20 cellular contexts compared by ENCODE assay signal in genomic region chr2:3759331-3759730, GRCh38. TPM values are rescaled to one million over a fixed set of nuclear protein-coding genes. Genes with fewer than 3 reads are reported as not detected.
DNase-seq lines count a peak whose midpoint lies in the region; ATAC-seq and TF ChIP-seq lines count a peak whose summit lies in the region.
"Had no signal": no experiment of that assay in that cellular context is flagged by ENCODE, and none has a peak within 500 bp of the region (broad histone marks: within the 10 kb centered on the region; RNA-seq: fewer than 3 reads in every experiment).

No MANE protein-coding gene starts in this region.

- WGBS in aorta, 2 donors, result 29 to 61% methylated on average over 7 of the region's 7 CpGs

- POLR2A ChIA-PET in AG04449 (lab: Yijun Ruan, JAX), result no interaction called here

- no peak for ATAC-seq in aorta (ENCODE audit: low FRiP score)
- ATAC-seq: SK-N-SH treated with all-trans-retinoic acid at 6 μM for 48 hours had no signal

- CTCF ChIA-PET in AG04449 (lab: Yijun Ruan, JAX), result interaction anchor here (1.2 kb wide), 1 partner anchor 21 kb away, joined by 3 read pairs; no protein-coding TSS in a partner anchor

- no peaks in the 10 kb centered on the region for H3K4me1 ChIP-seq in left ventricle myocardium inferior
- no peaks in the 10 kb centered on the region for H3K4me1 ChIP-seq in aorta (ENCODE audit: control insufficient read depth in 1 of 2, insufficient read depth in 2 of 2, low read length in 2 of 2)

- TF ChIP-seq CTCF in AG04449 (IDR thresholded peaks at IDR 0.05; ENCODE audit: insufficient read depth, low read length, missing control alignments) (no peak), fibroblast of pulmonary artery (IDR thresholded peaks at IDR 0.05; ENCODE audit: low read length, missing control alignments) (no peak), left ventricle myocardium inferior (IDR thresholded peaks at IDR 0.05; ENCODE audit: borderline replicate concordance) (no peak)

- H3K27me3 ChIP-seq in left ventricle myocardium inferior (ENCODE audit: low read depth), result peaks cover 59% of the 10 kb centered on the region
- no peaks in the 10 kb centered on the region for H3K27me3 ChIP-seq in aorta (ENCODE audit: control insufficient read depth in 1 of 2, insufficient read depth in 2 of 2, low read length in 1 of 2)

- DNase-seq in AG04449 (ENCODE audit: low read depth, low spot score), result peak; percentile 49
- DNase-seq in HT1080 (ENCODE audit: low read depth), result peak; percentile 83
- DNase-seq in amniotic epithelial cell (ENCODE audit: low read depth), result peak; percentile 16
- peak; percentile 19 for DNase-seq in fibroblast of pulmonary artery (ENCODE audit: low read depth)
- no peak for DNase-seq in left ventricle myocardium inferior
- DNase-seq in SKM-1 (lab: John Stamatoyannopoulos, UW; ENCODE audit: unreplicated experiment), result no peak
- no peak for DNase-seq in aorta
- no peak for DNase-seq in germinal center (ENCODE audit: low spot score)
- DNase-seq: 8988T, COR-L47, H9, MV-4-11, NCI-H1417 treated with DMSO at 0.1 percent for 48 hours, NCI-H2029, NCI-H2171 treated with DMSO at 0.1 percent for 48 hours, NCI-H510A, NCI-H82, SHP77 had no signal

- H3K4me3 ChIP-seq in AG04449 (ENCODE audit: low read depth, low read length) (no peak overlapping the region), fibroblast of pulmonary artery (replicated peaks; ENCODE audit: low read depth, low read length) (no peak overlapping the region), left ventricle myocardium inferior (no peak overlapping the region), aorta (ENCODE audit: low read length in 2 of 2) (no peak overlapping the region)

- no peaks in the 10 kb centered on the region for H3K36me3 ChIP-seq in left ventricle myocardium inferior
- H3K36me3 ChIP-seq in aorta (ENCODE audit: control insufficient read depth in 1 of 2, insufficient read depth in 2 of 2, low read length in 1 of 2), result no peaks in the 10 kb centered on the region

- H3K27ac ChIP-seq in left ventricle myocardium inferior (replicated peaks) (no peak overlapping the region), aorta (ENCODE audit: low read depth in 1 of 2, low read length in 2 of 2) (no peak overlapping the region)

- no peaks in the 10 kb centered on the region for H3K9me3 ChIP-seq in left ventricle myocardium inferior (replicated peaks)
- no peaks in the 10 kb centered on the region for H3K9me3 ChIP-seq in aorta (ENCODE audit: control insufficient read depth, low read length)

- intact Hi-C loops in left ventricle myocardium inferior (cut with micrococcal nuclease) (no loop called here), aorta (cut with DNase I) (no loop called here)

RNA-seq across cellular contexts. Expression of gene DCDC2C, which starts 56.0 kb away (rescaled TPM):
- total RNA-seq in HT1080 (2014; rRNA removed; shearing (Covaris generic)), result 0.33 and 1.1 TPM in 2 replicates
- polyA plus RNA-seq in HT1080 (2015; cell fraction: cytosol; rRNA removed), result 0.16 TPM in 1 of 2 replicates, not detected in the other
- not detected in 2 replicates for polyA plus RNA-seq in HT1080 (2015; cell fraction: nucleus; rRNA removed)
- total RNA-seq in left ventricle myocardium inferior (not detected), aorta (under 1 TPM in 1 of 2 donors, not detected in 1; 0.27 TPM)
- polyA plus RNA-seq in aorta, result 10 to 100 TPM in 1 of 2 donors, 1 to 10 TPM in 1; 2.4 to 10.7 TPM
- total RNA-seq: H9 had no signal
- polyA plus RNA-seq: CD14-positive monocyte had no signal

Comparison
In these comparisons a context has a peak if more than half of its experiments do, and no peak if none do; other contexts are left out.
1. DNase-seq: peak in AG04449 (single experiment), HT1080 (single experiment), amniotic epithelial cell (single experiment) and fibroblast of pulmonary artery (single experiment); none in left ventricle myocardium inferior (single experiment), SKM-1 (single experiment), aorta (0 of 2) and germinal center (single experiment).